In genomic region chr7:107044347-107045194, GRCh38 we compare ENCODE assay signal across 8 cellular contexts.
A peak's percentile ranks its signal among the peaks of the same experiment; 100 is the strongest.
DNase-seq lines count a peak whose midpoint lies in the region; ATAC-seq, FAIRE-seq and TF ChIP-seq lines count a peak whose summit lies in the region.

PRKAR2B (plus strand) TSS chr7:107044705; CDS start chr7:107044908, 203 bp downstream.

- DNase-seq in AG10803 (ENCODE audit: low read depth) (peak; percentile 53), GM19239 (ENCODE audit: insufficient read length, low spot score) (peak; percentile 85), NCI-H748 (lab: John Stamatoyannopoulos, UW; ENCODE audit: unreplicated experiment) (peak; percentile 95), medulla oblongata (ENCODE audit: extremely low spot score) (peak; percentile 89)
- peak; percentile 85 for DNase-seq in activated CD8-positive, alpha-beta memory T cell treated with anti-CD3 and anti-CD28 coated beads for 24 hours
- peak; percentile 65 for DNase-seq in effector CD8-positive, alpha-beta T cell (lab: John Stamatoyannopoulos, UW)
- DNase-seq in stimulated activated CD4-positive, alpha-beta T cell treated with anti-CD3 and anti-CD28 coated beads, TNF-alpha, amount 100 ng/mL, for 48 hours (ENCODE audit: low read depth in 3 of 3), result peak; percentile 3 to 50 (median 31)

- peak within 1 kb of the TSS; percentile 71 for H3K4me3 ChIP-seq in AG10803 (ENCODE audit: low read length)

- no peak for FAIRE-seq in GM19239 (lab: Jason Lieb, UNC)

- peak; percentile 72 for ATAC-seq in HG03457 (IDR thresholded peaks at IDR 0.05; ENCODE audit: unreplicated experiment)

- TF ChIP-seq CTCF in AG10803 (conservative IDR thresholded peaks at IDR 0.05; ENCODE audit: low read length), result no peak

Comparison
In these comparisons a context has a peak if more than half of its experiments do, and no peak if none do; other contexts are left out.
1. Peak in every context shown above with its lines: DNase-seq, ATAC-seq and H3K4me3 ChIP-seq.
2. DNase-seq: peak in every context shown above with its lines; median percentile 95 in NCI-H748; 89 in medulla oblongata; 85 in GM19239; 85 in activated CD8-positive, alpha-beta memory T cell treated with anti-CD3 and anti-CD28 coated beads for 24 hours; 65 in effector CD8-positive, alpha-beta T cell; 53 in AG10803; 31 in stimulated activated CD4-positive, alpha-beta T cell treated with anti-CD3 and anti-CD28 coated beads, TNF-alpha, amount 100 ng/mL, for 48 hours.